ENCODE assay signal across 15 cellular contexts in genomic region chr5:66842540-66842939, GRCh38.
"Had no signal": no experiment of that assay in that cellular context is flagged by ENCODE, and none has a peak within 500 bp of the region (broad histone marks: within the 10 kb centered on the region; RNA-seq: fewer than 3 reads in every experiment).

No MANE protein-coding gene starts in this region.

- H3K4me1 ChIP-seq: pancreas had no signal

- H3K4me3 Mint-ChIP-seq: activated B cell treated with CpG ODN at 0.5 μM for 24 hours; brain; central memory CD8-positive, alpha-beta T cell; neural crest cell; T-cell had no signal

- H3K27ac Mint-ChIP-seq: activated B cell treated with CpG ODN at 0.5 μM for 24 hours, brain, T-cell had no signal

- H3K36me3 Mint-ChIP-seq: brain, T-cell had no signal

- H3K9me3 Mint-ChIP-seq: brain; central memory CD8-positive, alpha-beta T cell; T-cell had no signal

- ATAC-seq: esophagus mucosa, pancreas, T-cell had no signal

- H3K27me3 ChIP-seq: pancreas had no signal

- H3K4me3 ChIP-seq: pancreas, SK-N-MC had no signal

- DNase-seq: activated B cell treated with CpG ODN at 0.5 μM for 24 hours; activated CD4-positive, alpha-beta T cell treated with anti-CD3 and anti-CD28 coated beads, Interleukin-2, amount 50 U/mL, for 1 hour; activated naive CD4-positive, alpha-beta T cell treated with anti-CD3 and anti-CD28 coated beads, Interleukin-2, amount 50 U/mL, for 16 hours; amniotic stem cell; effector memory CD4-positive, alpha-beta T cell; glutamatergic neuron; pancreas; stimulated activated CD4-positive, alpha-beta T cell treated with anti-CD3 and anti-CD28 coated beads, Interleukin-4, amount 100 ng/mL, for 1 hour; stimulated activated CD8-positive, alpha-beta memory T cell treated with anti-CD3 and anti-CD28 coated beads, Interleukin-4, amount 100 ng/mL, for 48 hours; T-cell had no signal

- H3K4me1 Mint-ChIP-seq: central memory CD8-positive, alpha-beta T cell had no signal

- H3K36me3 ChIP-seq: pancreas had no signal

- H3K27ac ChIP-seq: pancreas, SK-N-MC had no signal

- H3K9me3 ChIP-seq: pancreas had no signal
